Comparison of ENCODE assay signal across 2 cellular contexts in the genomic region with DNA sequence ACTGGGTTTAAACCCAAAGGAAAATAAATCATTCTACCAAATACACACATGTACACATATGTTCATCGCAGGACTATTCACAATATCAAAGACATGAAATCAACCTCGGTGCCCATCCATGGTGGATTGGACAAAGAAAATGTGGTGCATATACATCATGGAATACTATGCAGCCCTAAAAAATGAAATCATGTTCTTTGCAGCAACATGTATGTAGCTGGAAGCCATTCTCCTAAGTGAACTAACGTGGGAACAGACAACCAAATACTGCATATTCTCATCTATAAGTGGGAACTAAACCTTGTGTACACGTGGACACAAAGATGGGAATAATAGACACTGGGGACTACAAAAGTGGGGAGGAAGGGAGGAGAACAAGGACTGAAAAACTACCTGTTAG.
TF ChIP-seq lines count a peak whose summit lies in the region.

No MANE protein-coding gene starts in this region.

TF ChIP-seq in A549, 52 proteins besides CTCF, POLR2A, EP300 and RAD21:
- 0 out of 2 replicates have a peak, but pooled peaks have one; percentile 15 for TF ChIP-seq KDM1A (IDR thresholded peaks at IDR 0.05; ENCODE audit: low read depth)
- TF ChIP-seq POLR2AphosphoS2 (conservative IDR thresholded peaks at IDR 0.05; ENCODE audit: low read length) = no peak

TF ChIP-seq in H1, 55 proteins besides CTCF, POLR2A, EP300 and RAD21:
- TF ChIP-seq KDM1A (IDR thresholded peaks at IDR 0.05; ENCODE audit: borderline replicate concordance, low read length) (peak; percentile 84; the same call in 1 of the 2 replicates), SIX5 (IDR thresholded peaks at IDR 0.05; ENCODE audit: low read depth, low read length) (no peak)
